8 cellular contexts compared by ENCODE assay signal in genomic region chr7:1503816-1504775, GRCh38. TPM values are rescaled to one million over a fixed set of nuclear protein-coding genes. Genes with fewer than 3 reads are reported as not detected.
DNase-seq lines count a peak whose midpoint lies in the region; ATAC-seq and TF ChIP-seq lines count a peak whose summit lies in the region.

TSS of gene INTS1 (minus strand) at chr7:1504389. CDS start at chr7:1503960, 429 bp downstream.

- peaks cover 14% of the 10 kb centered on the region for H3K36me3 Mint-ChIP-seq in activated CD4-positive, alpha-beta T cell treated with anti-CD3 and anti-CD28 coated beads, Interleukin-2, amount 10 ng/mL, durations not matched to agents 7 days and 5 days (ENCODE audit: low read depth)
- peaks cover 47% of the 10 kb centered on the region for H3K36me3 Mint-ChIP-seq in dendritic cell treated with granulocyte-macrophage colony-stimulating factor and Interleukin-4, amounts not matched to agents 40 ng/mL and 50 ng/mL, for 4 days (ENCODE audit: low read depth)

- DNase-seq in BJ (ENCODE audit: low read depth) (peak; percentile 18), GM19238 (ENCODE audit: insufficient read length, low spot score) (peak; percentile 98), NCI-H524 treated with DMSO at 0.1 percent for 48 hours (lab: John Stamatoyannopoulos, UW) (peak; percentile 21), left lung (peak; percentile 94 to 98)
- DNase-seq in activated CD4-positive, alpha-beta T cell treated with anti-CD3 and anti-CD28 coated beads, Interleukin-2, amount 10 ng/mL, durations not matched to agents 7 days and 5 days = peak; percentile 92
- DNase-seq in stimulated activated CD4-positive, alpha-beta T cell treated with anti-CD3 and anti-CD28 coated beads, Interleukin-2, amount 100 ng/mL, for 48 hours = peak; percentile 82 to 85

- POLR2A ChIA-PET in BJ (lab: Charles Lee) = no interaction called here
- POLR2A ChIA-PET in activated CD4-positive, alpha-beta T cell treated with anti-CD3 and anti-CD28 coated beads, Interleukin-2, amount 10 ng/mL, durations not matched to agents 7 days and 5 days (lab: Charles Lee) = no interaction called here

- H3K27me3 ChIP-seq in BJ (ENCODE audit: control insufficient read depth, insufficient read depth, low read length) = no peaks in the 10 kb centered on the region
- H3K27me3 ChIP-seq in left lung = no peaks in the 10 kb centered on the region

- peak within 1 kb of the TSS; percentile 86 for H3K27ac Mint-ChIP-seq in activated CD4-positive, alpha-beta T cell treated with anti-CD3 and anti-CD28 coated beads, Interleukin-2, amount 10 ng/mL, durations not matched to agents 7 days and 5 days
- peak within 1 kb of the TSS; percentile 78 for H3K27ac Mint-ChIP-seq in dendritic cell treated with granulocyte-macrophage colony-stimulating factor and Interleukin-4, amounts not matched to agents 40 ng/mL and 50 ng/mL, for 4 days

- peak within 1 kb of the TSS; percentile 67 to 82 for H3K27ac ChIP-seq in left lung

- peaks cover 24% of the 10 kb centered on the region for H3K36me3 ChIP-seq in BJ (ENCODE audit: control insufficient read depth, insufficient read depth, low read length)
- peaks cover 0 to 39% of the 10 kb centered on the region in 2 donors for H3K36me3 ChIP-seq in left lung

- H3K4me1 ChIP-seq in left lung = peaks cover 8 to 43% of the 10 kb centered on the region in 2 donors

- CTCF ChIA-PET in BJ (lab: Yijun Ruan, JAX) = interaction anchor here (0.6 to 1.3 kb wide), 7 partner anchors 11 to 309 kb away, joined by 3 to 4 read pairs (median 3); no protein-coding TSS in a partner anchor
- CTCF ChIA-PET in activated CD4-positive, alpha-beta T cell treated with anti-CD3 and anti-CD28 coated beads, Interleukin-2, amount 10 ng/mL, durations not matched to agents 7 days and 5 days (lab: Charles Lee) = interaction anchor here (0.6 to 1.7 kb wide), 6 partner anchors 9 to 132 kb away, joined by 3 to 12 read pairs (median 4); partner anchors contain the start of gene TMEM184A

- peak within 1 kb of the TSS; percentile 86 for H3K4me3 Mint-ChIP-seq in activated CD4-positive, alpha-beta T cell treated with anti-CD3 and anti-CD28 coated beads, Interleukin-2, amount 10 ng/mL, durations not matched to agents 7 days and 5 days
- H3K4me3 Mint-ChIP-seq in dendritic cell treated with granulocyte-macrophage colony-stimulating factor and Interleukin-4, amounts not matched to agents 40 ng/mL and 50 ng/mL, for 4 days = peak within 1 kb of the TSS; percentile 91

- H3K9me3 Mint-ChIP-seq in activated CD4-positive, alpha-beta T cell treated with anti-CD3 and anti-CD28 coated beads, Interleukin-2, amount 10 ng/mL, durations not matched to agents 7 days and 5 days = no peaks in the 10 kb centered on the region
- no peaks in the 10 kb centered on the region for H3K9me3 Mint-ChIP-seq in dendritic cell treated with granulocyte-macrophage colony-stimulating factor and Interleukin-4, amounts not matched to agents 40 ng/mL and 50 ng/mL, for 4 days

- H3K9me3 ChIP-seq in left lung = no peaks in the 10 kb centered on the region

- TF ChIP-seq CTCF in BJ (IDR thresholded peaks at IDR 0.05; ENCODE audit: insufficient read depth, low read depth, low read length) (peak; percentile 61), left lung (IDR thresholded peaks at IDR 0.05) (peak; percentile 88 to 94)

- H3K27me3 Mint-ChIP-seq in activated CD4-positive, alpha-beta T cell treated with anti-CD3 and anti-CD28 coated beads, Interleukin-2, amount 10 ng/mL, durations not matched to agents 7 days and 5 days = no peaks in the 10 kb centered on the region
- no peaks in the 10 kb centered on the region for H3K27me3 Mint-ChIP-seq in dendritic cell treated with granulocyte-macrophage colony-stimulating factor and Interleukin-4, amounts not matched to agents 40 ng/mL and 50 ng/mL, for 4 days

- intact Hi-C loops in dendritic cell treated with granulocyte-macrophage colony-stimulating factor and Interleukin-4, amounts not matched to agents 40 ng/mL and 50 ng/mL, for 4 days (cut with micrococcal nuclease) = loop anchor here (2.0 kb wide), 1 partner anchor 29 kb away; no protein-coding TSS in a partner anchor
- intact Hi-C loops in left lung (cut with DNase I) = no loop called here

- peaks cover 62% of the 10 kb centered on the region for H3K4me1 Mint-ChIP-seq in activated CD4-positive, alpha-beta T cell treated with anti-CD3 and anti-CD28 coated beads, Interleukin-2, amount 10 ng/mL, durations not matched to agents 7 days and 5 days
- peaks cover 49% of the 10 kb centered on the region for H3K4me1 Mint-ChIP-seq in dendritic cell treated with granulocyte-macrophage colony-stimulating factor and Interleukin-4, amounts not matched to agents 40 ng/mL and 50 ng/mL, for 4 days (ENCODE audit: low read depth)

- peak; percentile 82 for ATAC-seq in HG03442 (IDR thresholded peaks at IDR 0.05; ENCODE audit: unreplicated experiment)
- peak; percentile 97 for ATAC-seq in left lung

- H3K4me3 ChIP-seq in BJ (ENCODE audit: low read depth, low read length) = peak within 1 kb of the TSS; percentile 96
- peak within 1 kb of the TSS; percentile 85 to 100 for H3K4me3 ChIP-seq in left lung

RNA-seq across cellular contexts. Expression of gene INTS1, which starts in this region (rescaled TPM):
- 7.6 and 21.8 TPM in 2 replicates for polyA plus RNA-seq in BJ (2011; rRNA removed)
- 19.7 and 26.6 TPM in 2 replicates for polyA minus RNA-seq in BJ (2011; rRNA and poly(A)+ RNA removed)
- 100 to 1,000 TPM in 1 of 2 experiments, 10 to 100 TPM in 1; 90.6 to 104 TPM for total RNA-seq in activated CD4-positive, alpha-beta T cell treated with anti-CD3 and anti-CD28 coated beads, Interleukin-2, amount 10 ng/mL, durations not matched to agents 7 days and 5 days
- total RNA-seq in left lung = 10 to 100 TPM; 70.1 to 80.9 TPM

Comparison
In these comparisons a context has a peak if more than half of its experiments do, and no peak if none do; other contexts are left out.
1. Peak in every context shown above with its lines: DNase-seq, ATAC-seq, H3K4me3 ChIP-seq and H3K27ac ChIP-seq.
2. DNase-seq: peak in every context shown above with its lines; median percentile 98 in GM19238; 96 in left lung; 92 in activated CD4-positive, alpha-beta T cell treated with anti-CD3 and anti-CD28 coated beads, Interleukin-2, amount 10 ng/mL, durations not matched to agents 7 days and 5 days; 84 in stimulated activated CD4-positive, alpha-beta T cell treated with anti-CD3 and anti-CD28 coated beads, Interleukin-2, amount 100 ng/mL, for 48 hours; 21 in NCI-H524 treated with DMSO at 0.1 percent for 48 hours; 18 in BJ.